16 cellular contexts compared by ENCODE assay signal in the genomic region with DNA sequence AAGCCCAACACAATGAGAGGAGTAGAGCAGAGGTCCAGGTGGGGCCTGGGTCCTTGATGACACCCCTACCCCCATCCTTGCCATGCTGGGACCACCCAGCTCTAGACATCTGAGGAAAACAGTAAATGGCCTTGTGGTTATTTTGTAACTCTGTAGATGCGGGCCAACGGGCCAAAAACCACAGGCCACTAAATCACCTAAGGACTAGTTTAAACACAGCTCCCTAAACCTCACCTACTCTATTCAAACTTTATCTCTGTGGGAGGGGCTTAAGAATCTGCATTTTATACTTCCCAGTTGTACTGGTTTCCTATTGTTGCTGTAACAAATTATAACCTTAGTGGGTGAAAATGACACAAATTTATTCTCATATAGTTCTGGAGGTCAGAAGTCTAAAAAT.
"Had no signal": no experiment of that assay in that cellular context is flagged by ENCODE, and none has a peak within 500 bp of the region (broad histone marks: within the 10 kb centered on the region; RNA-seq: fewer than 3 reads in every experiment).

No MANE protein-coding gene starts in this region.

- H2AFZ ChIP-seq: hepatocyte had no signal

- H3K27ac Mint-ChIP-seq: natural killer cell had no signal

- FAIRE-seq: astrocyte had no signal

- H3K27me3 ChIP-seq: cardiac muscle cell, colonic mucosa, esophagus squamous epithelium, hepatocyte, left lung, thyroid gland had no signal

- H3K36me3 ChIP-seq: cardiac muscle cell, colonic mucosa, esophagus squamous epithelium, left lung, thyroid gland had no signal

- DNase-seq: activated CD4-positive, alpha-beta T cell treated with anti-CD3 and anti-CD28 coated beads for 1 hour; activated CD4-positive, alpha-beta T cell treated with anti-CD3 and anti-CD28 coated beads, Interleukin-2, amount 50 U/mL, for 4 hours; activated effector memory CD4-positive, alpha-beta T cell treated with Interleukin-2 at 50 U/mL for 16 hours; activated naive CD4-positive, alpha-beta T cell treated with anti-CD3 and anti-CD28 coated beads, Interleukin-2, amount 50 U/mL, for 16 hours; activated T-cell treated with anti-CD3 and anti-CD28 coated beads, Interleukin-2, amount 50 U/mL, for 4 hours; colonic mucosa; esophagus squamous epithelium; islet precursor cell; left lung; natural killer cell; stimulated activated naive B cell treated with anti-CD40 and anti-IgM and Interleukin-4, amounts not matched to agents 10 μg/mL and 1 μg/mL and 100 μg/mL, for 72 hours; thyroid gland had no signal

- H3K4me2 ChIP-seq: hepatocyte had no signal

- H3K79me2 ChIP-seq: hepatocyte had no signal

- H3K27me3 Mint-ChIP-seq: stimulated activated naive B cell treated with anti-CD40 and anti-IgM and Interleukin-4, amounts not matched to agents 10 μg/mL and 1 μg/mL and 100 μg/mL, for 72 hours had no signal

- H3K9me3 Mint-ChIP-seq: activated T-cell treated with anti-CD3 and anti-CD28 coated beads, Interleukin-2, amount 50 U/mL, for 4 hours; natural killer cell had no signal

- ATAC-seq: activated T-cell treated with anti-CD3 and anti-CD28 coated beads, Interleukin-2, amount 50 U/mL, for 4 hours; left lung; natural killer cell; stimulated activated naive B cell treated with anti-CD40 and anti-IgM and Interleukin-4, amounts not matched to agents 10 μg/mL and 1 μg/mL and 100 μg/mL, for 72 hours had no signal

- H3K36me3 Mint-ChIP-seq: natural killer cell had no signal

- H3K4me3 Mint-ChIP-seq: activated T-cell treated with anti-CD3 and anti-CD28 coated beads, Interleukin-2, amount 50 U/mL, for 4 hours; natural killer cell; stimulated activated naive B cell treated with anti-CD40 and anti-IgM and Interleukin-4, amounts not matched to agents 10 μg/mL and 1 μg/mL and 100 μg/mL, for 72 hours had no signal

- H3K4me3 ChIP-seq: cardiac muscle cell, colonic mucosa, esophagus squamous epithelium, hepatocyte, left lung, thyroid gland had no signal

- H3K4me1 ChIP-seq: colonic mucosa, thyroid gland had no signal

- H3K9me3 ChIP-seq: colonic mucosa, esophagus squamous epithelium, left lung, thyroid gland had no signal

- H3K27ac ChIP-seq: cardiac muscle cell, colonic mucosa, esophagus squamous epithelium, hepatocyte, left lung, thyroid gland, VCaP had no signal
